In the genomic region with DNA sequence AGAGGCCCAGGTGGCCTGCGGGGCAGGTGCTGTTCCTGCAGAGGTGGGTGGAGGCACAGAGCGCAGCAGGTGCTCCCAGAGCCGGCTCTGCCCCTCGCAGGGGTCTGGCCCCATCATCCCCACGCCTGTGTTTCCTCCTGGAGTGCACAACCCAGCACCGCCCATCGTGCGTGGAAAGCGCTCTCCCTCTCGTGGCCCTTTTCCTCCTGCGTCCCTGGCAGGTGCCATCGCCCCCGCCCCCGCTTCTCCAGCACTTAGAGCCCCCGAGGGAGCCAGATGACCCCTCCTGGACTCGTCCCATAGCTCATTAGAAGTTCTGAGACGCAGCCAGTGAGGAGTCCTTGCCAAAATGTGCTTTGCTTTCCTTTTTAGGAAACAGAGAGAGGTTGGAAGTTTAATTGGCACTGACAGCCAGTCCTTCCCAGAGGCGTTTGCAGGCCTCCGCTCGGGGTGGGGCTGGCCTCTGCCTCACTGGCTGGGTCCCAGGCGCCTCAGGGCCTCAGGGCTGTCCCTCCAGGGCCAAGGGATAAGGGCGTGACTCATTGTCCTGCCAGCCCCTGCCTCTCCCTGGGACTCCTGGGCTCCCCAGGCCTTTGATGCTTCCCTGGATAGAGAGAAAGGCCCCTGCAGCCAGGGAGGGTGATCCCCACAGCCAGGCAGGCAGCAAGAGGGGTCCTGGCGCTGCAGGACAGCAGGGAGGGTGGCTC, we compare ENCODE assay signal across 9 cellular contexts. TPM values are rescaled to one million over a fixed set of nuclear protein-coding genes. Genes with fewer than 3 reads are reported as not detected.
DNase-seq lines count a peak whose midpoint lies in the region; ATAC-seq and TF ChIP-seq lines count a peak whose summit lies in the region.
"Had no signal": no experiment of that assay in that cellular context is flagged by ENCODE, and none has a peak within 500 bp of the region (broad histone marks: within the 10 kb centered on the region; RNA-seq: fewer than 3 reads in every experiment).

No MANE protein-coding gene starts in this region.

- TF ChIP-seq CTCF in astrocyte of the cerebellum (IDR thresholded peaks at IDR 0.05; ENCODE audit: low read depth, low read length, missing control alignments) (no peak), spleen (IDR thresholded peaks at IDR 0.05 in 8 of 11, conservative IDR thresholded peaks at IDR 0.05 in 3 of 11) (no peak)

- TF ChIP-seq POLR2A in spleen (IDR thresholded peaks at IDR 0.05) = no peak

- H3K4me1 ChIP-seq in spleen = peaks cover 4 to 45% (median 29%) of the 10 kb centered on the region in 6 donors

- in situ Hi-C loops in astrocyte of the cerebellum (cut with HindIII; ENCODE audit: low sequenced_read_pairs) = loop anchor here (25.0 kb wide), 1 partner anchor 522 kb away; no protein-coding TSS in a partner anchor

- no peaks in the 10 kb centered on the region for H3K9me3 ChIP-seq in spleen

- H3K4me3 ChIP-seq in astrocyte of the cerebellum (ENCODE audit: low read depth, low read length) (no peak overlapping the region), spleen (no peak overlapping the region)

- intact Hi-C loops in spleen (cut with DNase I; ENCODE audit: low total_unique reads) = no loop called here

- no peak for ATAC-seq in GM21515 (IDR thresholded peaks at IDR 0.05; ENCODE audit: unreplicated experiment)

- 55 to 70% (median 64%) methylated on average over 17 to 23 of the region's 23 CpGs for WGBS in spleen, 5 donors

- H3K27me3 ChIP-seq in spleen (replicated peaks in 1 of 7) = no peaks in the 10 kb centered on the region

- DNase-seq in GM04503 (ENCODE audit: low read depth) (peak; percentile 74), astrocyte of the cerebellum (ENCODE audit: low read depth) (peak; percentile 56), iris pigment epithelial cell (ENCODE audit: low read depth) (peak; percentile 23), spleen (peak; percentile 82), NCI-H1105 treated with DMSO at 0.1 percent for 48 hours (lab: John Stamatoyannopoulos, UW) (no peak), NCI-H345 (lab: John Stamatoyannopoulos, UW) (no peak), occipital lobe (lab: John Stamatoyannopoulos, UW) (no peak)
- DNase-seq: activated CD4-positive, alpha-beta T cell treated with anti-CD3 and anti-CD28 coated beads, Interleukin-2, amount 50 U/mL, for 1 hour had no signal

- H3K36me3 ChIP-seq in spleen = peaks cover 0 to 57% (median 12%) of the 10 kb centered on the region in 6 donors

- H3K27ac ChIP-seq in spleen = peak overlapping the region; percentile 21 to 78 (median 72)

RNA-seq across cellular contexts. Expression of gene CHMP6, which starts 32.2 kb away (rescaled TPM):
- total RNA-seq in spleen = 10 to 100 TPM; 23.0 to 35.7 (median 31.5) TPM
- 10 to 100 TPM; 24.0 to 41.1 (median 25.4) TPM for polyA plus RNA-seq in spleen
- total RNA-seq in occipital lobe = 11.7 TPM

Comparison
In these comparisons a context has a peak if more than half of its experiments do, and no peak if none do; other contexts are left out.
1. DNase-seq: peak in GM04503 (single experiment), astrocyte of the cerebellum (single experiment), iris pigment epithelial cell (single experiment) and spleen (single experiment); none in NCI-H1105 treated with DMSO at 0.1 percent for 48 hours (single experiment), NCI-H345 (single experiment) and occipital lobe (single experiment).